In genomic region chr2:113330060-113330767, GRCh38 we compare ENCODE assay signal across 9 cellular contexts. TPM values are rescaled to one million over a fixed set of nuclear protein-coding genes. Genes with fewer than 3 reads are reported as not detected.
A peak's percentile ranks its signal among the peaks of the same experiment; 100 is the strongest.
DNase-seq lines count a peak whose midpoint lies in the region; ATAC-seq and TF ChIP-seq lines count a peak whose summit lies in the region.
"Not testable (repeated sequence)": the region's sequence is repeated elsewhere in the genome, so short reads cannot be mapped to it uniquely, and the experiment has no call there.
"Had no signal": no experiment of that assay in that cellular context is flagged by ENCODE, and none has a peak within 500 bp of the region (broad histone marks: within the 10 kb centered on the region; RNA-seq: fewer than 3 reads in every experiment).

No MANE protein-coding gene starts in this region.

- peak in 2 of 6 experiments; percentile 11 to 12 for TF ChIP-seq CTCF in adrenal gland (IDR thresholded peaks at IDR 0.05)
- not testable (repeated sequence) for TF ChIP-seq CTCF in esophagus squamous epithelium (IDR thresholded peaks at IDR 0.05); left lung (IDR thresholded peaks at IDR 0.05)

- intact Hi-C loops in adrenal gland (cut with DNase I); esophagus squamous epithelium (cut with DNase I); left lung (cut with DNase I): not testable (repeated sequence)

- H3K36me3 Mint-ChIP-seq in stimulated activated effector memory CD8-positive, alpha-beta T cell treated with anti-CD3 and anti-CD28 coated beads, Interleukin-12 subunit alpha, Interleukin-12 subunit beta, amount 100 ng/mL, for 72 hours, result not testable (repeated sequence)

- not testable (repeated sequence) for H3K4me1 Mint-ChIP-seq in stimulated activated effector memory CD8-positive, alpha-beta T cell treated with anti-CD3 and anti-CD28 coated beads, Interleukin-12 subunit alpha, Interleukin-12 subunit beta, amount 100 ng/mL, for 72 hours

- H3K4me3 Mint-ChIP-seq in stimulated activated effector memory CD8-positive, alpha-beta T cell treated with anti-CD3 and anti-CD28 coated beads, Interleukin-12 subunit alpha, Interleukin-12 subunit beta, amount 100 ng/mL, for 72 hours, result not testable (repeated sequence)

- DNase-seq in A172 (ENCODE audit: low spot score), result peak; percentile 68
- peak; percentile 40 for DNase-seq in ELR (ENCODE audit: low read depth)
- peak; percentile 70 for DNase-seq in HT1080 (ENCODE audit: low read depth)
- DNase-seq in SIG-M5 treated with dmso at 0.1 percent for 504 hours (lab: John Stamatoyannopoulos, UW; ENCODE audit: unreplicated experiment), result peak; percentile 26
- peak in 3 of 7 donors; percentile 52 to 57 (median 55) for DNase-seq in adrenal gland
- not testable (repeated sequence) for DNase-seq in esophagus squamous epithelium (lab: John Stamatoyannopoulos, UW); left lung; stimulated activated effector memory CD8-positive, alpha-beta T cell treated with anti-CD3 and anti-CD28 coated beads, Interleukin-12 subunit alpha, Interleukin-12 subunit beta, amount 100 ng/mL, for 72 hours (ENCODE audit: low spot score in 2 of 2)

- not testable (repeated sequence) for H3K9me3 ChIP-seq in adrenal gland (replicated peaks in 1 of 3); esophagus squamous epithelium; left lung

- H3K36me3 ChIP-seq in adrenal gland (replicated peaks in 1 of 2); esophagus squamous epithelium; left lung: not testable (repeated sequence)

- H3K27ac Mint-ChIP-seq in stimulated activated effector memory CD8-positive, alpha-beta T cell treated with anti-CD3 and anti-CD28 coated beads, Interleukin-12 subunit alpha, Interleukin-12 subunit beta, amount 100 ng/mL, for 72 hours, result peak overlapping the region; percentile 46

- H3K27ac ChIP-seq in adrenal gland (peak overlapping the region; percentile 24 to 93 (median 65)), esophagus squamous epithelium (peak overlapping the region; percentile 67 to 82 (median 74))
- H3K27ac ChIP-seq in left lung, result not testable (repeated sequence)

- ATAC-seq in left lung, result peak; percentile 49
- peak; percentile 16 for ATAC-seq in stimulated activated effector memory CD8-positive, alpha-beta T cell treated with anti-CD3 and anti-CD28 coated beads, Interleukin-12 subunit alpha, Interleukin-12 subunit beta, amount 100 ng/mL, for 72 hours

- not testable (repeated sequence) for H3K9me3 Mint-ChIP-seq in stimulated activated effector memory CD8-positive, alpha-beta T cell treated with anti-CD3 and anti-CD28 coated beads, Interleukin-12 subunit alpha, Interleukin-12 subunit beta, amount 100 ng/mL, for 72 hours

- H3K27me3 ChIP-seq in adrenal gland, esophagus squamous epithelium, left lung: not testable (repeated sequence)

- WGBS in adrenal gland, 4 donors, result 42 to 57% (median 49%) methylated on average over 4 to 5 of the region's 5 CpGs
- WGBS in esophagus squamous epithelium, 2 donors, result 40 to 56% methylated on average over 5 of the region's 5 CpGs

- peaks cover 16 to 33% of the 10 kb centered on the region in 2 donors for H3K4me1 ChIP-seq in adrenal gland (replicated peaks in 1 of 2)
- H3K4me1 ChIP-seq in esophagus squamous epithelium, result peaks cover 0 to 50% (median 14%) of the 10 kb centered on the region in 3 donors
- not testable (repeated sequence) for H3K4me1 ChIP-seq in left lung

- H3K4me3 ChIP-seq in adrenal gland, esophagus squamous epithelium, left lung: not testable (repeated sequence)

- not testable (repeated sequence) for TF ChIP-seq POLR2A in adrenal gland (IDR thresholded peaks at IDR 0.05); esophagus squamous epithelium (IDR thresholded peaks at IDR 0.05)

RNA-seq across cellular contexts. Expression of gene PAX8, which starts 51.5 kb away (rescaled TPM):
- 1.4 and 1.8 TPM in 2 replicates for total RNA-seq in A172 (2014; rRNA removed; shearing (Covaris generic))
- total RNA-seq in HT1080 (2014; rRNA removed; shearing (Covaris generic)), result 5.9 and 11.3 TPM in 2 replicates
- polyA plus RNA-seq in HT1080 (2015; cell fraction: cytosol; rRNA removed), result 1.4 and 1.9 TPM in 2 replicates
- polyA plus RNA-seq in HT1080 (2015; cell fraction: nucleus; rRNA removed), result 3.0 and 5.7 TPM in 2 replicates
- 10 to 100 TPM in 6 of 8 donors, 1 to 10 TPM in 2; 5.1 to 72.3 (median 14.5) TPM for total RNA-seq in adrenal gland
- polyA plus RNA-seq in adrenal gland, result 10 to 100 TPM in 1 of 3 donors, 1 to 10 TPM in 2; 5.6 to 13.3 (median 6.7) TPM
- total RNA-seq in esophagus squamous epithelium, result 1 to 10 TPM in 3 of 4 donors, under 1 TPM in 1; 0.32 to 7.6 (median 2.7) TPM
- 1 to 10 TPM; 2.6 to 4.8 TPM for total RNA-seq in left lung
- total RNA-seq: SJSA1 had no signal
